ENCODE assay signal across 27 cellular contexts in the genomic region with DNA sequence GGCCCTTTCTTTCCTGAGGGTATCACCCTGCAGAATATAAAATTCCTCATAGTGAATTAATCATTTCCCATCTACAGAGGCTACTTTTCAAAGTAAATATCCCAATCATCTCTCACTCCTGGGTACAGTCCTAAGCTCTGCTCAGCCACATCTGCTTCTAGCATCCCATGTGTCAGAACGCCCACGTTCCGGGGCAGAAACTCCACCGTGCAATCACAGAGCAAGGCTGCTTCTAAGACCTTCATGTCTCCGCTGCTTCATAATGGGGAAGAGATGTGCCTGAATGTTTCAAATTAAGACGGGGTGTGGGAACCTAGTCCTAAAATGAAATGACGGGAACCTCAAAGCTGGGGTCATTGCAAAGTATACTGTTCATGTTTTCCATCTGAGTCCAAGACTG.
"Had no signal": no experiment of that assay in that cellular context is flagged by ENCODE, and none has a peak within 500 bp of the region (broad histone marks: within the 10 kb centered on the region; RNA-seq: fewer than 3 reads in every experiment).

No MANE protein-coding gene starts in this region.

- DNase-seq: activated CD4-positive, alpha-beta memory T cell treated with anti-CD3 and anti-CD28 coated beads for 36 hours; activated CD4-positive, alpha-beta T cell treated with anti-CD3 and anti-CD28 coated beads for 4 hours; activated CD8-positive, alpha-beta memory T cell treated with anti-CD3 and anti-CD28 coated beads, Interleukin-2, amount 50 U/mL, for 48 hours; activated gamma-delta T cell; activated naive CD4-positive, alpha-beta T cell treated with anti-CD3 and anti-CD28 coated beads, Interleukin-2, amount 10 ng/mL, durations not matched to agents 7 days and 5 days; activated naive CD8-positive, alpha-beta T cell treated with anti-CD3 and anti-CD28 coated beads, Interleukin-2, amount 10 ng/mL, durations not matched to agents 7 days and 5 days; activated T-cell treated with anti-CD3 and anti-CD28 coated beads, Interleukin-2, amount 50 U/mL, for 24 hours; gastrocnemius medialis; glutamatergic neuron; left colon; naive thymus-derived CD8-positive, alpha-beta T cell; stimulated activated CD4-positive, alpha-beta T cell treated with anti-CD3 and anti-CD28 coated beads, Interleukin-1b, Interleukin-23, amount 100 ng/mL, for 48 hours; stimulated activated CD4-positive, alpha-beta T cell treated with anti-CD3 and anti-CD28 coated beads, Interleukin-4, amount 100 ng/mL, for 4 hours; stimulated activated CD8-positive, alpha-beta memory T cell treated with anti-CD3 and anti-CD28 coated beads, Interleukin-4, amount 100 ng/mL, for 48 hours; stimulated activated naive CD8-positive, alpha-beta T cell treated with anti-CD3 and anti-CD28 coated beads, Interleukin-15, amount 100 ng/mL, for 72 hours; substantia nigra; T-helper 1 cell; upper lobe of left lung had no signal

- H3K4me3 Mint-ChIP-seq: activated CD4-positive, alpha-beta memory T cell treated with anti-CD3 and anti-CD28 coated beads for 36 hours; activated naive CD4-positive, alpha-beta T cell treated with anti-CD3 and anti-CD28 coated beads, Interleukin-2, amount 10 ng/mL, durations not matched to agents 7 days and 5 days; activated naive CD8-positive, alpha-beta T cell treated with anti-CD3 and anti-CD28 coated beads, Interleukin-2, amount 10 ng/mL, durations not matched to agents 7 days and 5 days; activated T-cell treated with anti-CD3 and anti-CD28 coated beads, Interleukin-2, amount 50 U/mL, for 24 hours; brain; memory B cell; naive thymus-derived CD8-positive, alpha-beta T cell; stimulated activated memory B cell treated with anti-CD40 and anti-IgM and Interleukin-4, amounts not matched to agents 10 μg/mL and 1 μg/mL and 100 μg/mL, for 72 hours; stimulated activated naive CD8-positive, alpha-beta T cell treated with anti-CD3 and anti-CD28 coated beads, Interleukin-15, amount 100 ng/mL, for 72 hours; T-helper 2 cell treated with Interferon-gamma antibody and Interleukin-4, amounts not matched to agents 5 μg/mL and 100 μg/mL, for 36 hours had no signal

- H3K4me3 ChIP-seq: ascending aorta, gastrocnemius medialis, right atrium auricular region, smooth muscle cell, upper lobe of left lung, vagina had no signal

- H3K36me3 Mint-ChIP-seq: activated CD4-positive, alpha-beta memory T cell treated with anti-CD3 and anti-CD28 coated beads for 36 hours; activated naive CD4-positive, alpha-beta T cell treated with anti-CD3 and anti-CD28 coated beads, Interleukin-2, amount 10 ng/mL, durations not matched to agents 7 days and 5 days; activated naive CD8-positive, alpha-beta T cell treated with anti-CD3 and anti-CD28 coated beads, Interleukin-2, amount 10 ng/mL, durations not matched to agents 7 days and 5 days; brain; stimulated activated memory B cell treated with anti-CD40 and anti-IgM and Interleukin-4, amounts not matched to agents 10 μg/mL and 1 μg/mL and 100 μg/mL, for 72 hours had no signal

- H3K9me3 ChIP-seq: ascending aorta, gastrocnemius medialis, right atrium auricular region, upper lobe of left lung, vagina had no signal

- H3K4me1 Mint-ChIP-seq: activated naive CD4-positive, alpha-beta T cell treated with anti-CD3 and anti-CD28 coated beads, Interleukin-2, amount 10 ng/mL, durations not matched to agents 7 days and 5 days; activated naive CD8-positive, alpha-beta T cell treated with anti-CD3 and anti-CD28 coated beads, Interleukin-2, amount 10 ng/mL, durations not matched to agents 7 days and 5 days; memory B cell; naive thymus-derived CD8-positive, alpha-beta T cell; stimulated activated memory B cell treated with anti-CD40 and anti-IgM and Interleukin-4, amounts not matched to agents 10 μg/mL and 1 μg/mL and 100 μg/mL, for 72 hours; stimulated activated naive CD8-positive, alpha-beta T cell treated with anti-CD3 and anti-CD28 coated beads, Interleukin-15, amount 100 ng/mL, for 72 hours had no signal

- H3K27ac Mint-ChIP-seq: activated CD4-positive, alpha-beta memory T cell treated with anti-CD3 and anti-CD28 coated beads for 36 hours; activated naive CD4-positive, alpha-beta T cell treated with anti-CD3 and anti-CD28 coated beads, Interleukin-2, amount 10 ng/mL, durations not matched to agents 7 days and 5 days; activated naive CD8-positive, alpha-beta T cell treated with anti-CD3 and anti-CD28 coated beads, Interleukin-2, amount 10 ng/mL, durations not matched to agents 7 days and 5 days; activated T-cell treated with anti-CD3 and anti-CD28 coated beads, Interleukin-2, amount 50 U/mL, for 24 hours; memory B cell; naive thymus-derived CD8-positive, alpha-beta T cell; stimulated activated memory B cell treated with anti-CD40 and anti-IgM and Interleukin-4, amounts not matched to agents 10 μg/mL and 1 μg/mL and 100 μg/mL, for 72 hours; stimulated activated naive CD8-positive, alpha-beta T cell treated with anti-CD3 and anti-CD28 coated beads, Interleukin-15, amount 100 ng/mL, for 72 hours; T-helper 2 cell treated with Interferon-gamma antibody and Interleukin-4, amounts not matched to agents 5 μg/mL and 100 μg/mL, for 36 hours had no signal

- H3K4me2 ChIP-seq: smooth muscle cell had no signal

- H3K27ac ChIP-seq: ascending aorta, gastrocnemius medialis, right atrium auricular region, upper lobe of left lung, vagina, VCaP had no signal

- ATAC-seq: gastrocnemius medialis; left colon; naive thymus-derived CD8-positive, alpha-beta T cell; stimulated activated memory B cell treated with anti-CD40 and anti-IgM and Interleukin-4, amounts not matched to agents 10 μg/mL and 1 μg/mL and 100 μg/mL, for 72 hours; stimulated activated naive CD8-positive, alpha-beta T cell treated with anti-CD3 and anti-CD28 coated beads, Interleukin-15, amount 100 ng/mL, for 72 hours had no signal

- H3K27me3 Mint-ChIP-seq: brain; stimulated activated naive CD8-positive, alpha-beta T cell treated with anti-CD3 and anti-CD28 coated beads, Interleukin-15, amount 100 ng/mL, for 72 hours had no signal

- H3K27me3 ChIP-seq: ascending aorta, gastrocnemius medialis, right atrium auricular region, upper lobe of left lung, vagina had no signal

- H3K9me3 Mint-ChIP-seq: activated CD4-positive, alpha-beta memory T cell treated with anti-CD3 and anti-CD28 coated beads for 36 hours; activated naive CD4-positive, alpha-beta T cell treated with anti-CD3 and anti-CD28 coated beads, Interleukin-2, amount 10 ng/mL, durations not matched to agents 7 days and 5 days; activated naive CD8-positive, alpha-beta T cell treated with anti-CD3 and anti-CD28 coated beads, Interleukin-2, amount 10 ng/mL, durations not matched to agents 7 days and 5 days; activated T-cell treated with anti-CD3 and anti-CD28 coated beads, Interleukin-2, amount 50 U/mL, for 24 hours; memory B cell; stimulated activated naive CD8-positive, alpha-beta T cell treated with anti-CD3 and anti-CD28 coated beads, Interleukin-15, amount 100 ng/mL, for 72 hours; T-helper 2 cell treated with Interferon-gamma antibody and Interleukin-4, amounts not matched to agents 5 μg/mL and 100 μg/mL, for 36 hours had no signal

- H3K36me3 ChIP-seq: ascending aorta, gastrocnemius medialis, right atrium auricular region, upper lobe of left lung, vagina had no signal
